Comparison of ENCODE assay signal across 14 cellular contexts in the genomic region with DNA sequence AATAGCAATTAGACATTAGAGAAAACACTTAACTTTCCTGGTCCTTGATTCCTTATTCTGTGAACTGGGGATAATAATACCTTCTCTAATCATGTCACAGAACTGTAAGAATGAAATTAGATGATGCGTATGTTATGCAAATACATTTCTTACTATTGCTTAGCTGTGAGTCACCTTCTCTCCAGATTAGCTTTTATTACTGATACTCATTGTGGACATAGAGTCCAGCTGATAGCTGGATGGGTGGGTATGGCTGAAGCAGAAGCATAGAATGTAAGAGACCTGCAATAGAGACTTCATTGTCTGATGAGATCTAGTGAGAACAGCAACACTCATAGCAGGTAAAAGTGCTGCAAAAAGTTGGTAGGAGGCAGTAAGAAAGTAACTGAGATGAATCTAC.
A peak's percentile ranks its signal among the peaks of the same experiment; 100 is the strongest.
DNase-seq lines count a peak whose midpoint lies in the region; ATAC-seq, FAIRE-seq and TF ChIP-seq lines count a peak whose summit lies in the region.
"Had no signal": no experiment of that assay in that cellular context is flagged by ENCODE, and none has a peak within 500 bp of the region (broad histone marks: within the 10 kb centered on the region; RNA-seq: fewer than 3 reads in every experiment).

No MANE protein-coding gene starts in this region.

- no peak overlapping the region for H3K27ac Mint-ChIP-seq in immature natural killer cell
- H3K27ac Mint-ChIP-seq: CD4-positive, CD25-positive, alpha-beta regulatory T cell had no signal

- BruUV-seq in IMR-90 (replicated peaks; lab: Mats Ljungman, UMichigan) = no TSS peak
- no TSS peak for BruUV-seq in PC-3 (replicated peaks; lab: Mats Ljungman, UMichigan)

- no peak overlapping the region for H3K23ac ChIP-seq in IMR-90 (ENCODE audit: low read depth, low read length)

- H3K4me3 Mint-ChIP-seq in immature natural killer cell = no peak overlapping the region
- H3K4me3 Mint-ChIP-seq: CD4-positive, CD25-positive, alpha-beta regulatory T cell had no signal

- H3K9me3 ChIP-seq in IMR-90 (ENCODE audit: control insufficient read depth, insufficient read depth, low read length) (no peaks in the 10 kb centered on the region), PC-3 (ENCODE audit: low read length) (no peaks in the 10 kb centered on the region), small intestine (ENCODE audit: control insufficient read depth, low read depth) (peaks cover 2% of the 10 kb centered on the region)
- H3K9me3 ChIP-seq: BLaER1 treated with 17β-estradiol and CSF1 and Interleukin-3, amounts not matched to agents 10 nM and 100 nM had no signal

- H2BK20ac ChIP-seq in IMR-90 (ENCODE audit: low read depth, low read length) = no peak overlapping the region

- H2AFZ ChIP-seq in IMR-90 (replicated peaks; ENCODE audit: low read length, poor library complexity) = no peak overlapping the region
- no peak overlapping the region for H2AFZ ChIP-seq in PC-3 (ENCODE audit: low read length)
- H2AFZ ChIP-seq: GM23248 had no signal

- H3K27me3 Mint-ChIP-seq in immature natural killer cell (ENCODE audit: low read depth in 3 of 3) = peaks cover 0 to 2% (median 2%) of the 10 kb centered on the region in 3 donors
- H3K27me3 Mint-ChIP-seq: CD4-positive, CD25-positive, alpha-beta regulatory T cell had no signal

- H3K9me1 ChIP-seq in IMR-90 (ENCODE audit: insufficient read depth, low read length) = 0 out of 2 replicates have a peak, but pooled peaks cover 5% of the 10 kb centered on the region

- no peak overlapping the region for H2BK5ac ChIP-seq in IMR-90 (ENCODE audit: low read depth, low read length, poor library complexity, severe bottlenecking)

- no peaks in the 10 kb centered on the region for H3K4me1 Mint-ChIP-seq in immature natural killer cell
- H3K4me1 Mint-ChIP-seq: CD4-positive, CD25-positive, alpha-beta regulatory T cell had no signal

- H3K14ac ChIP-seq in IMR-90 (replicated peaks; ENCODE audit: low read depth, low read length) = no peak overlapping the region

- H3K9ac ChIP-seq in IMR-90 (ENCODE audit: low read depth, low read length) (no peak overlapping the region), PC-3 (ENCODE audit: low read length) (no peak overlapping the region)
- H3K9ac ChIP-seq: BLaER1 treated with 17β-estradiol and CSF1 and Interleukin-3, amounts not matched to agents 10 nM and 100 nM; GM23248 had no signal

- no peaks in the 10 kb centered on the region for H3K79me1 ChIP-seq in IMR-90 (ENCODE audit: low read depth in 1 of 2, low read length in 2 of 2)

- H3K4ac ChIP-seq in IMR-90 (ENCODE audit: low read depth, low read length) = no peak overlapping the region

- no peak overlapping the region for H3K56ac ChIP-seq in IMR-90 (ENCODE audit: extremely low read depth, insufficient read depth, low read length)

- POLR2A ChIA-PET in IMR-90 (lab: Charles Lee; ENCODE audit: unreplicated experiment) = no interaction called here
- POLR2A ChIA-PET in PC-3 (lab: Charles Lee; ENCODE audit: unreplicated experiment) = no interaction called here
- POLR2A ChIA-PET in HEK293T (lab: Yijun Ruan, JAX) = no interaction called here

- H4K8ac ChIP-seq in IMR-90 (ENCODE audit: low read depth in 2 of 2, low read length in 2 of 2) = no peak overlapping the region

- no peak overlapping the region for H3K18ac ChIP-seq in IMR-90 (ENCODE audit: low read depth, low read length)

- H3K27me3 ChIP-seq in IMR-90 (ENCODE audit: control insufficient read depth, insufficient read depth, low read length) = no peaks in the 10 kb centered on the region
- H3K27me3 ChIP-seq in PC-3 (ENCODE audit: low read length) = no peaks in the 10 kb centered on the region
- H3K27me3 ChIP-seq in small intestine (ENCODE audit: control insufficient read depth in 2 of 2, insufficient read depth in 2 of 2, low read length in 2 of 2) = no peaks in the 10 kb centered on the region
- H3K27me3 ChIP-seq: BLaER1 treated with 17β-estradiol and CSF1 and Interleukin-3, amounts not matched to agents 10 nM and 100 nM had no signal

- H3K9me3 Mint-ChIP-seq in immature natural killer cell = peaks cover 16 to 55% (median 24%) of the 10 kb centered on the region in 6 donors

- no peak overlapping the region for H2BK120ac ChIP-seq in IMR-90 (ENCODE audit: low read depth, low read length)

- no peak overlapping the region for H4K91ac ChIP-seq in IMR-90 (ENCODE audit: insufficient read depth, low read depth, low read length)

- no peaks in the 10 kb centered on the region for H3K4me1 ChIP-seq in IMR-90 (ENCODE audit: control insufficient read depth, insufficient read depth, low read length)
- peaks cover 16% of the 10 kb centered on the region for H3K4me1 ChIP-seq in PC-3 (ENCODE audit: insufficient read depth, low read length)
- H3K4me1 ChIP-seq in small intestine (ENCODE audit: control insufficient read depth in 2 of 2, insufficient read depth in 1 of 2, low read depth in 1 of 2, low read length in 1 of 2) = no peaks in the 10 kb centered on the region
- H3K4me1 ChIP-seq: BLaER1 treated with 17β-estradiol and CSF1 and Interleukin-3, amounts not matched to agents 10 nM and 100 nM had no signal

- no peak for TF ChIP-seq POLR2A in IMR-90 (IDR thresholded peaks at IDR 0.05; ENCODE audit: low read depth, low read length)

- H3K9me2 ChIP-seq in PC-3 (replicated peaks; ENCODE audit: low read length) = no peaks in the 10 kb centered on the region

- DNase-seq in IMR-90 (peak; percentile 48), PC-3 (peak; percentile 51), epithelial cell of prostate (ENCODE audit: low read depth, low spot score) (peak; percentile 43), small intestine (peak; percentile 25), HEK293T (ENCODE audit: extremely low spot score) (no peak), immature natural killer cell (no peak)
- DNase-seq in activated CD8-positive, alpha-beta memory T cell treated with anti-CD3 and anti-CD28 coated beads, Interleukin-2, amount 50 U/mL, for 4 hours = no peak
- DNase-seq: ACHN; CD4-positive, CD25-positive, alpha-beta regulatory T cell; DMS53; GM23248 had no signal

- no peaks in the 10 kb centered on the region for H3F3A ChIP-seq in PC-3 (ENCODE audit: low read length, unreplicated experiment)

- no CpG with 5 or more reads among the region's 1 CpG for WGBS in IMR-90 (ENCODE audit: extremely low coverage in 2 of 2, insufficient read length in 1 of 2), 2 experiments
- 0 to 33% (median 8%) methylated on average over 1 of the region's 1 CpG for WGBS in small intestine, 3 donors

- dilution Hi-C loops in IMR-90 (cut with HindIII; ENCODE audit: low sequenced_read_pairs, unreplicated experiment) = no loop called here

- TF ChIP-seq RAD21 in IMR-90 (IDR thresholded peaks at IDR 0.05; ENCODE audit: low read length) = no peak

- peak; percentile 49 for ATAC-seq in IMR-90 (ENCODE audit: low read depth)
- peak; percentile 71 for ATAC-seq in PC-3
- ATAC-seq: HCT116 had no signal

- CTCF ChIA-PET in IMR-90 (lab: Yijun Ruan, JAX) (no interaction called here), PC-3 (lab: Charles Lee) (no interaction called here), HEK293T (lab: Yijun Ruan, JAX) (no interaction called here)

- no peak for FAIRE-seq in small intestine (lab: Jason Lieb, UNC)
- FAIRE-seq: H54 had no signal

- H3K79me2 ChIP-seq in PC-3 (ENCODE audit: low read length) = no peaks in the 10 kb centered on the region

- H3K36me3 ChIP-seq in IMR-90 (ENCODE audit: control insufficient read depth, insufficient read depth, low read length) (no peaks in the 10 kb centered on the region), PC-3 (ENCODE audit: low read depth, low read length) (no peaks in the 10 kb centered on the region), small intestine (ENCODE audit: control insufficient read depth in 2 of 2, insufficient read depth in 2 of 2, low read length in 2 of 2) (no peaks in the 10 kb centered on the region)
- H3K36me3 ChIP-seq: BLaER1 treated with 17β-estradiol and CSF1 and Interleukin-3, amounts not matched to agents 10 nM and 100 nM had no signal

- H3K4me3 ChIP-seq in IMR-90 (ENCODE audit: insufficient read depth, low read depth, low read length) = no peak overlapping the region
- no peak overlapping the region for H3K4me3 ChIP-seq in PC-3 (ENCODE audit: low read length)
- H3K4me3 ChIP-seq in small intestine (ENCODE audit: low read depth in 1 of 2, low read length in 2 of 2) = no peak overlapping the region
- H3K4me3 ChIP-seq: BLaER1 treated with 17β-estradiol and CSF1 and Interleukin-3, amounts not matched to agents 10 nM and 100 nM; GM23248 had no signal

- intact Hi-C loops in IMR-90 (cut with micrococcal nuclease) = loop anchor here (5.0 kb wide), 1 partner anchor 601 kb away; no protein-coding TSS in a partner anchor
- intact Hi-C loops in PC-3 (cut with micrococcal nuclease) = no loop called here

- no peak overlapping the region for H4K5ac ChIP-seq in IMR-90 (ENCODE audit: low read depth, low read length)

- no peaks in the 10 kb centered on the region for H3K36me3 Mint-ChIP-seq in immature natural killer cell
- H3K36me3 Mint-ChIP-seq: CD4-positive, CD25-positive, alpha-beta regulatory T cell had no signal

- H3K4me2 ChIP-seq in IMR-90 (ENCODE audit: low read depth, low read length) = no peak overlapping the region
- H3K4me2 ChIP-seq in PC-3 (ENCODE audit: low read length) = peak overlapping the region; percentile 14; the same call in 1 of the 2 replicates
- H3K4me2 ChIP-seq: BLaER1 treated with 17β-estradiol and CSF1 and Interleukin-3, amounts not matched to agents 10 nM and 100 nM had no signal

- H3K27ac ChIP-seq in IMR-90 (ENCODE audit: insufficient read depth, low read length) = no peak overlapping the region
- no peak overlapping the region for H3K27ac ChIP-seq in PC-3 (ENCODE audit: low read length)
- peak overlapping the region; percentile 4 for H3K27ac ChIP-seq in epithelial cell of prostate
- H3K27ac ChIP-seq in small intestine (ENCODE audit: low read depth in 1 of 2, low read length in 1 of 2) = no peak overlapping the region
- H3K27ac ChIP-seq: BLaER1 treated with 17β-estradiol and CSF1 and Interleukin-3, amounts not matched to agents 10 nM and 100 nM; GM23248 had no signal

- H2AK9ac ChIP-seq in IMR-90 (replicated peaks; ENCODE audit: low read depth, low read length, poor library complexity) = no peak overlapping the region

- no peak overlapping the region for H2AK5ac ChIP-seq in IMR-90 (ENCODE audit: low read depth, low read length)

- no peak overlapping the region for H2BK15ac ChIP-seq in IMR-90 (ENCODE audit: low read depth, low read length)

- H4K20me1 ChIP-seq in IMR-90 (ENCODE audit: insufficient read depth, low read length) (no peaks in the 10 kb centered on the region), PC-3 (ENCODE audit: low read length) (no peaks in the 10 kb centered on the region)
- H4K20me1 ChIP-seq: BLaER1 treated with 17β-estradiol and CSF1 and Interleukin-3, amounts not matched to agents 10 nM and 100 nM had no signal

- TF ChIP-seq CTCF in IMR-90 (conservative IDR thresholded peaks at IDR 0.05; ENCODE audit: low read depth, low read length) = no peak
- TF ChIP-seq CTCF in PC-3 (conservative IDR thresholded peaks at IDR 0.05; ENCODE audit: low read depth, low read length) = no peak

- in situ Hi-C loops in IMR-90 (cut with MboI; ENCODE audit: low sequenced_read_pairs) = no loop called here

TF ChIP-seq in IMR-90, 13 proteins besides CTCF, POLR2A, EP300 and RAD21 (continues in another document):
- TF ChIP-seq RFX5 (IDR thresholded peaks at IDR 0.05; ENCODE audit: low read depth, low read length) = no peak

TF ChIP-seq in HEK293T, 16 proteins besides CTCF, POLR2A, EP300 and RAD21 (continues in another document):
- no peak for TF ChIP-seq FOXA1 (IDR thresholded peaks at IDR 0.05)
- no peak for TF ChIP-seq FOXM1 (IDR thresholded peaks at IDR 0.05; ENCODE audit: borderline replicate concordance)
- TF ChIP-seq SP1 (IDR thresholded peaks at IDR 0.05) = no peak

Comparison
In these comparisons a context has a peak if more than half of its experiments do, and no peak if none do; other contexts are left out.
1. DNase-seq: peak in IMR-90 (single experiment), PC-3 (single experiment), epithelial cell of prostate (single experiment) and small intestine (single experiment); none in activated CD8-positive, alpha-beta memory T cell treated with anti-CD3 and anti-CD28 coated beads, Interleukin-2, amount 50 U/mL, for 4 hours (single experiment), HEK293T (single experiment) and immature natural killer cell (0 of 3).